In the genomic region with DNA sequence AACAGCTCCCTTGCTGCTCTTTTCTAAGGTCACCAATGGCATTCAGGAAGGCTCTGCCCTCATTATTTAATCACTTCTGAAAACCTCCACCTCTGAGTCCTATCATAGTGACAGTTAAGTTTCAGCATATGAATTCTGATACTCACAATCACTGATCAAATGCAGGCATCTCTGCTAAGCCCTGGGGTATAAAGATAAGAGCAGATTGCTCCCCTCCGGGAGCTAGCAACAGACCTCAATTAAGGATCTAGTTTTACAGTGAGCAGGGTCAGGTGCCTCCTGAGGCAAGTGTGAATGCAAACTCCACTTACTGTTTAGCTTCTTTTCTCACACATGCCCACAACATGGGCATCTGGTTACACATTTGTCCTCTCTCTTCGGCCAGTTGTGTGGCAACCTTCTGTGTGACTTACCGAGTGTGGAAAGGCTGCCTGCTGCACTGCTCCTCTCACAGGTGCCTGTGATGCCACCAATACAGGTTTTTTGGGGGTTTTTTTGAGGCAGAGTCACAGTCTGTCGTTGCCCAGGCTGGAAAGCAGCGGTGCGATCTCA, we compare ENCODE assay signal across 3 cellular contexts.
TF ChIP-seq lines count a peak whose summit lies in the region.

No MANE protein-coding gene starts in this region.

TF ChIP-seq in SK-N-SH, 30 proteins besides CTCF, POLR2A, EP300 and RAD21:
- TF ChIP-seq JUND (IDR thresholded peaks at IDR 0.05) (no peak), EZH2phosphoT487 (IDR thresholded peaks at IDR 0.05; ENCODE audit: borderline replicate concordance, low read depth) (no peak), ELF1 (IDR thresholded peaks at IDR 0.05) (no peak), FOXM1 (IDR thresholded peaks at IDR 0.05; ENCODE audit: low read depth) (no peak), CHD2 (IDR thresholded peaks at IDR 0.05; ENCODE audit: low read length, partially characterized antibody) (peak; percentile 32), RCOR1 (IDR thresholded peaks at IDR 0.05; ENCODE audit: low read length) (peak; percentile 92), RFX5 (IDR thresholded peaks at IDR 0.05; ENCODE audit: low read length) (no peak), POLR2AphosphoS5 (IDR thresholded peaks at IDR 0.05; ENCODE audit: low read depth, low read length) (no peak), MEF2A (IDR thresholded peaks at IDR 0.05; ENCODE audit: borderline replicate concordance, low read depth) (no peak)
- TF ChIP-seq, protein P1, sequence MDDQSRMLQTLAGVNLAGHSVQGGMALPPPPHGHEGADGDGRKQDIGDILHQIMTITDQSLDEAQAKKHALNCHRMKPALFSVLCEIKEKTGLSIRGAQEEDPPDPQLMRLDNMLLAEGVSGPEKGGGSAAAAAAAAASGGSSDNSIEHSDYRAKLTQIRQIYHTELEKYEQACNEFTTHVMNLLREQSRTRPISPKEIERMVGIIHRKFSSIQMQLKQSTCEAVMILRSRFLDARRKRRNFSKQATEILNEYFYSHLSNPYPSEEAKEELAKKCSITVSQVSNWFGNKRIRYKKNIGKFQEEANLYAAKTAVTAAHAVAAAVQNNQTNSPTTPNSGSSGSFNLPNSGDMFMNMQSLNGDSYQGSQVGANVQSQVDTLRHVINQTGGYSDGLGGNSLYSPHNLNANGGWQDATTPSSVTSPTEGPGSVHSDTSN (IDR thresholded peaks at IDR 0.05): no peak

TF ChIP-seq in SK-N-SH treated with all-trans-retinoic acid at 6 μM for 48 hours, 23 proteins besides CTCF, POLR2A, EP300 and RAD21:
- TF ChIP-seq GLIS3 (CRISPR knock-in tag; IDR thresholded peaks at IDR 0.05) (no peak), ARNTL (CRISPR knock-in tag; IDR thresholded peaks at IDR 0.05; ENCODE audit: borderline replicate concordance, low read depth) (no peak), ZC3H10 (CRISPR knock-in tag; IDR thresholded peaks at IDR 0.05) (no peak), ZNF565 (CRISPR knock-in tag; conservative IDR thresholded peaks at IDR 0.05; ENCODE audit: low read depth) (no peak), ZFP30 (CRISPR knock-in tag; IDR thresholded peaks at IDR 0.05) (no peak), BACH2 (CRISPR knock-in tag; IDR thresholded peaks at IDR 0.05; ENCODE audit: borderline replicate concordance) (no peak), CSDC2 (CRISPR knock-in tag; IDR thresholded peaks at IDR 0.05) (no peak), TOX (CRISPR knock-in tag; IDR thresholded peaks at IDR 0.05; ENCODE audit: borderline replicate concordance) (no peak), ZNF8 (CRISPR knock-in tag; IDR thresholded peaks at IDR 0.05) (no peak), SNAI2 (CRISPR knock-in tag; IDR thresholded peaks at IDR 0.05) (no peak), ZNF70 (CRISPR knock-in tag; IDR thresholded peaks at IDR 0.05) (no peak), PPARA (CRISPR knock-in tag; IDR thresholded peaks at IDR 0.05; ENCODE audit: borderline replicate concordance) (no peak), OSR1 (CRISPR knock-in tag; IDR thresholded peaks at IDR 0.05) (no peak), TCF4 (CRISPR knock-in tag; IDR thresholded peaks at IDR 0.05; ENCODE audit: borderline replicate concordance) (no peak), ESRRG (CRISPR knock-in tag; IDR thresholded peaks at IDR 0.05) (no peak), ISL1 (CRISPR knock-in tag; IDR thresholded peaks at IDR 0.05) (no peak)
- TF ChIP-seq, protein P2, sequence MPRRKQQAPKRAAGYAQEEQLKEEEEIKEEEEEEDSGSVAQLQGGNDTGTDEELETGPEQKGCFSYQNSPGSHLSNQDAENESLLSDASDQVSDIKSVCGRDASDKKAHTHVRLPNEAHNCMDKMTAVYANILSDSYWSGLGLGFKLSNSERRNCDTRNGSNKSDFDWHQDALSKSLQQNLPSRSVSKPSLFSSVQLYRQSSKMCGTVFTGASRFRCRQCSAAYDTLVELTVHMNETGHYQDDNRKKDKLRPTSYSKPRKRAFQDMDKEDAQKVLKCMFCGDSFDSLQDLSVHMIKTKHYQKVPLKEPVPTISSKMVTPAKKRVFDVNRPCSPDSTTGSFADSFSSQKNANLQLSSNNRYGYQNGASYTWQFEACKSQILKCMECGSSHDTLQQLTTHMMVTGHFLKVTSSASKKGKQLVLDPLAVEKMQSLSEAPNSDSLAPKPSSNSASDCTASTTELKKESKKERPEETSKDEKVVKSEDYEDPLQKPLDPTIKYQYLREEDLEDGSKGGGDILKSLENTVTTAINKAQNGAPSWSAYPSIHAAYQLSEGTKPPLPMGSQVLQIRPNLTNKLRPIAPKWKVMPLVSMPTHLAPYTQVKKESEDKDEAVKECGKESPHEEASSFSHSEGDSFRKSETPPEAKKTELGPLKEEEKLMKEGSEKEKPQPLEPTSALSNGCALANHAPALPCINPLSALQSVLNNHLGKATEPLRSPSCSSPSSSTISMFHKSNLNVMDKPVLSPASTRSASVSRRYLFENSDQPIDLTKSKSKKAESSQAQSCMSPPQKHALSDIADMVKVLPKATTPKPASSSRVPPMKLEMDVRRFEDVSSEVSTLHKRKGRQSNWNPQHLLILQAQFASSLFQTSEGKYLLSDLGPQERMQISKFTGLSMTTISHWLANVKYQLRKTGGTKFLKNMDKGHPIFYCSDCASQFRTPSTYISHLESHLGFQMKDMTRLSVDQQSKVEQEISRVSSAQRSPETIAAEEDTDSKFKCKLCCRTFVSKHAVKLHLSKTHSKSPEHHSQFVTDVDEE (CRISPR knock-in tag; IDR thresholded peaks at IDR 0.05): no peak
- TF ChIP-seq, protein P3, sequence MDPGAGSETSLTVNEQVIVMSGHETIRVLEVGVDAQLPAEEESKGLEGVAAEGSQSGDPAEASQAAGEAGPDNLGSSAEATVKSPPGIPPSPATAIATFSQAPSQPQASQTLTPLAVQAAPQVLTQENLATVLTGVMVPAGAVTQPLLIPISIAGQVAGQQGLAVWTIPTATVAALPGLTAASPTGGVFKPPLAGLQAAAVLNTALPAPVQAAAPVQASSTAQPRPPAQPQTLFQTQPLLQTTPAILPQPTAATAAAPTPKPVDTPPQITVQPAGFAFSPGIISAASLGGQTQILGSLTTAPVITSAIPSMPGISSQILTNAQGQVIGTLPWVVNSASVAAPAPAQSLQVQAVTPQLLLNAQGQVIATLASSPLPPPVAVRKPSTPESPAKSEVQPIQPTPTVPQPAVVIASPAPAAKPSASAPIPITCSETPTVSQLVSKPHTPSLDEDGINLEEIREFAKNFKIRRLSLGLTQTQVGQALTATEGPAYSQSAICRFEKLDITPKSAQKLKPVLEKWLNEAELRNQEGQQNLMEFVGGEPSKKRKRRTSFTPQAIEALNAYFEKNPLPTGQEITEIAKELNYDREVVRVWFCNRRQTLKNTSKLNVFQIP (CRISPR knock-in tag; IDR thresholded peaks at IDR 0.05; ENCODE audit: borderline replicate concordance, low read depth): no peak

TF ChIP-seq in K562, 482 proteins besides CTCF, POLR2A, EP300 and RAD21:
- TF ChIP-seq CREBBP (IDR thresholded peaks at IDR 0.05; ENCODE audit: low read depth, low read length): no peak
- peak; percentile 29; the same call in 1 of the 2 replicates for TF ChIP-seq TAL1 (IDR thresholded peaks at IDR 0.05)
- TF ChIP-seq KDM1A (IDR thresholded peaks at IDR 0.05): 0 out of 4 replicates have a peak, but pooled peaks of 1 of the 2 experiments have one; percentile 8
- TF ChIP-seq ARID1B (IDR thresholded peaks at IDR 0.05): peak; percentile 30; the same call in 1 of the 2 replicates
- peak; percentile 34; the same call in 1 of the 2 replicates for TF ChIP-seq CBFA2T2 (conservative IDR thresholded peaks at IDR 0.05)
- TF ChIP-seq CBFA2T3 (IDR thresholded peaks at IDR 0.05): peak; percentile 69
- TF ChIP-seq MAFG (tag; conservative IDR thresholded peaks at IDR 0.05): no peak
- no peak for TF ChIP-seq PML (IDR thresholded peaks at IDR 0.05; ENCODE audit: low read length)
- TF ChIP-seq RBM22 (IDR thresholded peaks at IDR 0.05; ENCODE audit: low read depth, low read length, poor library complexity, severe bottlenecking): no peak
- no peak for TF ChIP-seq NFRKB (IDR thresholded peaks at IDR 0.05; ENCODE audit: low read depth)
- TF ChIP-seq TEAD4 (IDR thresholded peaks at IDR 0.05; ENCODE audit: low read length): peak; percentile 26; the same call in 1 of the 2 replicates
- TF ChIP-seq TEAD4 (CRISPR knock-in tag; IDR thresholded peaks at IDR 0.05; ENCODE audit: borderline replicate concordance): no peak
- 0 out of 4 replicates have a peak, but pooled peaks of 1 of the 2 experiments have one; percentile 40 for TF ChIP-seq RCOR1 (IDR thresholded peaks at IDR 0.05; ENCODE audit: borderline replicate concordance in 1 of 2, low read depth in 2 of 2, low read length in 2 of 2)
- no peak for TF ChIP-seq MCM2 (IDR thresholded peaks at IDR 0.05; ENCODE audit: low read depth)
